Comparison of ENCODE assay signal across 16 cellular contexts in the genomic region with DNA sequence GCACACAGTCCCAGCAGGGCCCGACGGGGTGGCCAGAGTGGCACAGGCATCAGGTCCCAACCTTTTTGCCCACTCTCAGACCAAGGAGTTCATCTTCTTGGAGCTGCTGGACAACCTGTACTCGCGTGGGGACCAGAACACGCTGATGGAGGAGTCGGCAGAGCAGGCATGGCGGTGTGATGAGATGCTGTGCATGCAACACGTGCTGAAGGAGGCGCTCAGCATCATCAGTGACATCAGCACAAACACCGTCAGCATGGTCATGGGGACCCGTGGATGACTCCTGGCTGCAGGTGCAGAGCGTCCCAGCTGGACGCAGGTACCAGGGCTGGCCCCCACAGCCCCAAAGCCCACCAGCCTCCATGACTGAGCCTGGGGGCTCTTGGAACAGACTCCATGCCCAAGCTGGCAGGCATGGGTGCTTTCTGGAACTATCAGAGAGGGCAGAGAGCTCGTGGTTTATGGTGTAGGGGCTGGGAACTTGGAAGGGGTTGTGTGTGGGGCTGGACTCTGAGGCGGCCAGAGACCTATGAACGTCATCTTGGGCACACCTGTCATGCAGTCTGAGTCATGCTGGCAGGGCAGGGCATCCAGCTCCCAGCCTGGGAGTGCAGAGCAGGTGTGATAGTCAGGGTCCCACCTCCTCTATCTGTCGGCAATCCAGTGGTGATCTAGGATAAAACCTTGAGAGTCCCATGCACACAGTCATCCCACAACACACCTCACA. TPM values are rescaled to one million over a fixed set of nuclear protein-coding genes. Genes with fewer than 3 reads are reported as not detected.
DNase-seq lines count a peak whose midpoint lies in the region; ATAC-seq, FAIRE-seq and TF ChIP-seq lines count a peak whose summit lies in the region.
"Had no signal": no experiment of that assay in that cellular context is flagged by ENCODE, and none has a peak within 500 bp of the region (broad histone marks: within the 10 kb centered on the region; RNA-seq: fewer than 3 reads in every experiment).

No MANE protein-coding gene starts in this region.

- H3K4me3 Mint-ChIP-seq in MCF 10A (ENCODE audit: unreplicated experiment): no peak overlapping the region
- H3K4me3 Mint-ChIP-seq: CD14-positive monocyte, IgD-negative memory B cell had no signal

- H3K4me3 ChIP-seq in mammary epithelial cell (replicated peaks in 1 of 3; ENCODE audit: insufficient read depth in 1 of 3, low read depth in 2 of 3, low read length in 3 of 3) (no peak overlapping the region), esophagus squamous epithelium (no peak overlapping the region)
- H3K4me3 ChIP-seq: SJSA1 had no signal

- 79% methylated on average over 12 of the region's 17 CpGs for WGBS in mammary epithelial cell (ENCODE audit: low coverage, missing lambda C conversion rate)
- 86 to 96% methylated on average over 6 to 7 of the region's 17 CpGs for WGBS in esophagus squamous epithelium, 2 donors

- no peaks in the 10 kb centered on the region for H3K36me3 Mint-ChIP-seq in MCF 10A (ENCODE audit: insufficient read depth, unreplicated experiment)
- H3K36me3 Mint-ChIP-seq: CD14-positive monocyte, IgD-negative memory B cell had no signal

- H3K9ac ChIP-seq in mammary epithelial cell (ENCODE audit: insufficient read depth, low read length): no peak overlapping the region

- H3K9me3 ChIP-seq in mammary epithelial cell (replicated peaks; ENCODE audit: insufficient read depth, low read length) (no peaks in the 10 kb centered on the region), esophagus squamous epithelium (no peaks in the 10 kb centered on the region)
- H3K9me3 ChIP-seq: SJSA1 had no signal

- H2AFZ ChIP-seq in mammary epithelial cell (ENCODE audit: low read depth, low read length): no peak overlapping the region

- H3K27ac Mint-ChIP-seq in MCF 10A (ENCODE audit: low read depth, unreplicated experiment): no peak overlapping the region
- H3K27ac Mint-ChIP-seq: CD14-positive monocyte, IgD-negative memory B cell had no signal

- dilution Hi-C loops in mammary epithelial cell (cut with HindIII; ENCODE audit: low sequenced_read_pairs): no loop called here

- no peaks in the 10 kb centered on the region for H3K36me3 ChIP-seq in mammary epithelial cell (ENCODE audit: insufficient read depth, low read length)
- no peaks in the 10 kb centered on the region for H3K36me3 ChIP-seq in esophagus squamous epithelium
- H3K36me3 ChIP-seq: SJSA1 had no signal

- no peak overlapping the region for H3K27ac ChIP-seq in mammary epithelial cell (ENCODE audit: insufficient read depth, low read depth, low read length)
- H3K27ac ChIP-seq in esophagus squamous epithelium: no peak overlapping the region
- H3K27ac ChIP-seq: SJSA1 had no signal

- no peak for FAIRE-seq in RCC 7860 (lab: Jason Lieb, UNC)

- no peaks in the 10 kb centered on the region for H3K27me3 ChIP-seq in mammary epithelial cell (ENCODE audit: insufficient read depth, low read length)
- no peaks in the 10 kb centered on the region for H3K27me3 ChIP-seq in esophagus squamous epithelium
- H3K27me3 ChIP-seq: SJSA1 had no signal

- H3K4me1 ChIP-seq in mammary epithelial cell (ENCODE audit: insufficient read depth, low read length): peaks cover 3% of the 10 kb centered on the region
- H3K4me1 ChIP-seq in esophagus squamous epithelium: peaks cover 0 to 6% (median 0%) of the 10 kb centered on the region in 3 donors
- H3K4me1 ChIP-seq: SJSA1 had no signal

- H3K4me1 Mint-ChIP-seq in MCF 10A (ENCODE audit: insufficient read depth, unreplicated experiment): peaks cover 20% of the 10 kb centered on the region

- CTCF ChIA-PET in MCF 10A (lab: Yijun Ruan, JAX): interaction anchor here (0.6 to 0.8 kb wide), 4 partner anchors 10 to 973 kb away, joined by 3 read pairs; no protein-coding TSS in a partner anchor
- CTCF ChIA-PET in mammary epithelial cell (lab: Charles Lee; ENCODE audit: low non-redundant PET): interaction anchor here (0.6 kb wide), 1 partner anchor 62 kb away, joined by 12 read pairs; no protein-coding TSS in a partner anchor

- H3K79me2 ChIP-seq in mammary epithelial cell (ENCODE audit: insufficient read depth, low read length): no peaks in the 10 kb centered on the region

- intact Hi-C loops in MCF 10A (cut with micrococcal nuclease) (no loop called here), mammary epithelial cell (cut with micrococcal nuclease) (no loop called here), left colon (cut with DNase I, micrococcal nuclease) (no loop called here), Right ventricle myocardium superior (cut with DNase I) (no loop called here), esophagus squamous epithelium (cut with DNase I) (no loop called here)

- no peaks in the 10 kb centered on the region for H4K20me1 ChIP-seq in mammary epithelial cell (ENCODE audit: insufficient read depth, low read length)

- peaks cover 26% of the 10 kb centered on the region for H3K27me3 Mint-ChIP-seq in MCF 10A (ENCODE audit: insufficient read depth, unreplicated experiment)

- TF ChIP-seq CTCF in MCF 10A (IDR thresholded peaks at IDR 0.05; ENCODE audit: unreplicated experiment) (no peak), mammary epithelial cell (conservative IDR thresholded peaks at IDR 0.05 in 1 of 2, IDR thresholded peaks at IDR 0.05 in 1 of 2; ENCODE audit: extremely low read depth in 1 of 2, insufficient read depth in 1 of 2, low read depth in 1 of 2, low read length in 2 of 2) (no peak), esophagus squamous epithelium (IDR thresholded peaks at IDR 0.05) (no peak)

- BruUV-seq in MCF 10A (replicated peaks; lab: Mats Ljungman, UMichigan) (no TSS peak), mammary epithelial cell (replicated peaks; lab: Mats Ljungman, UMichigan) (no TSS peak)

- H3K9me3 Mint-ChIP-seq in MCF 10A (ENCODE audit: unreplicated experiment): no peaks in the 10 kb centered on the region
- H3K9me3 Mint-ChIP-seq: CD14-positive monocyte had no signal

- H3K4me2 ChIP-seq in mammary epithelial cell (ENCODE audit: insufficient read depth, low read depth, low read length): no peak overlapping the region

- POLR2A ChIA-PET in MCF 10A (lab: Yijun Ruan, JAX): no interaction called here

- ATAC-seq in left colon: peak; percentile 76
- ATAC-seq in Right ventricle myocardium superior (ENCODE audit: poor library complexity): no peak

- in situ Hi-C loops in mammary epithelial cell (cut with MboI; ENCODE audit: low sequenced_read_pairs in 2 of 2): no loop called here

- no peak for TF ChIP-seq POLR2A in esophagus squamous epithelium (IDR thresholded peaks at IDR 0.05)

- peak; percentile 26 for DNase-seq in MCF 10A (ENCODE audit: unreplicated experiment)
- no peak for DNase-seq in mammary epithelial cell
- peak; percentile 25 for DNase-seq in RPMI8226
- peak in 1 of 2 donors; percentile 54 for DNase-seq in left colon
- no peak for DNase-seq in Right ventricle myocardium superior
- no peak for DNase-seq in NCI-H2227 treated with DMSO at 0.1 percent for 48 hours (lab: John Stamatoyannopoulos, UW)
- no peak for DNase-seq in esophagus squamous epithelium (lab: John Stamatoyannopoulos, UW)
- no peak for DNase-seq in RCC 7860 (ENCODE audit: low spot score)
- DNase-seq: COR-L47, H7, NCI-H2029 treated with DMSO at 0.1 percent for 48 hours, NCI-H510A, NCI-H774 had no signal

RNA-seq across cellular contexts. Expression of gene MTPAP, which starts 8.2 kb away (rescaled TPM):
- 32.3 and 36.5 TPM in 2 replicates for total RNA-seq in MCF 10A (2022)
- total RNA-seq in mammary epithelial cell: 10 to 100 TPM; 13.8 to 30.8 TPM
- polyA plus RNA-seq in mammary epithelial cell: 8.7 TPM
- 12.0 TPM for polyA minus RNA-seq in mammary epithelial cell
- 10 to 100 TPM; 22.7 to 28.5 TPM for total RNA-seq in left colon
- 18.2 TPM for total RNA-seq in Right ventricle myocardium superior
- 10 to 100 TPM; 10.5 to 25.7 (median 12.3) TPM for total RNA-seq in esophagus squamous epithelium

Comparison
In these comparisons a context has a peak if more than half of its experiments do, and no peak if none do; other contexts are left out.
1. DNase-seq: peak in MCF 10A (single experiment) and RPMI8226 (single experiment); none in mammary epithelial cell (single experiment), Right ventricle myocardium superior (single experiment), NCI-H2227 treated with DMSO at 0.1 percent for 48 hours (single experiment), esophagus squamous epithelium (single experiment) and RCC 7860 (single experiment).